In the genomic region with DNA sequence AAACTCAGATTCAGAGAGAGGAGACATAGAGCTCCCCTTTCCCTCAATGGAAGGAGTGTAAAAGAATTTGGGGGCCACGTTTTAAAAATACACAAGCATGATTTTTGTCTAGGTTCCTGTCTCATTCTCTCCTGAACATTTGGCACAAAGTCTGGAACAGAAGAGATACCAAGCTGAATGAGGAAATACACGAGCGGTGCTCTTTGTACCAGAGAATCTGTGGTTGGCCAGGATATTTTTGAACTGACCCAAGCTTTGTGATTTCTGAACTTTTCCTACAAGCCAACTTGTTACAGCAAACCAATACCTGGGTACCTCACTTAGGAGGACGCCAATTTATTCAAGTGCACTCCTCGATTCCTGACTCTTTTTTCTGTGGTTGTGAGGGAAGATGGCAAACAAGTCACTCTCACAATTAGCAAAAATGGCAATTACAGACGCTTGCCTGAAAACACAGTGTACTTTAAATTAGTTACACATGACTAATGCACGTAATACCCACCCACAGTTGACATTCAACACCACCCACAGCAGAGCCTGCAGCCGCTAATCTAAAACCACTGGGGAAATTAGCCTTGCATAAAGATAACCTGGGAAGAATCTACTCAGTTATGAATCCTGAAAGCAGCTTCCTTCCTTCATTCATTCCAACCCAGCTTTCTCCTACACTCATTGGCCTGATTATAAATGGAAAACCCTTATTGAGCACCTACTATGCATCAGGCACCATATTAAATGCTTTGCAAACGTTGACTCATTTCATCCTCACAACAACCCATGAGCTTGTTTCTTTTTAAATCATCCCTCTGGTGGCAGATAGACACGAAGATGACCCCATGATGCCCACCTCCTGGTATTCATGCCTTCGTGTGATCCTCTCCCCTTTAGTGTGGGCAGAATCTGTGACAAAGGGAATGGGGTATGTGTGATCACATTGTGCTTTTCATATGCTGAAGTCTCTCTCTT, we compare ENCODE assay signal across 14 cellular contexts.
DNase-seq lines count a peak whose midpoint lies in the region; ATAC-seq, FAIRE-seq and TF ChIP-seq lines count a peak whose summit lies in the region.
"Had no signal": no experiment of that assay in that cellular context is flagged by ENCODE, and none has a peak within 500 bp of the region (broad histone marks: within the 10 kb centered on the region; RNA-seq: fewer than 3 reads in every experiment).

No MANE protein-coding gene starts in this region.

- no peak overlapping the region for H3K4me3 Mint-ChIP-seq in activated CD8-positive, alpha-beta T cell treated with anti-CD3 and anti-CD28 coated beads for 36 hours
- H3K4me3 Mint-ChIP-seq in activated CD8-positive, alpha-beta T cell treated with anti-CD3 and anti-CD28 coated beads, Interleukin-2, amount 10 ng/mL, durations not matched to agents 7 days and 5 days = no peak overlapping the region
- H3K4me3 Mint-ChIP-seq in stimulated activated effector memory CD8-positive, alpha-beta T cell treated with anti-CD3 and anti-CD28 coated beads, Interleukin-12 subunit alpha, Interleukin-12 subunit beta, amount 100 ng/mL, for 72 hours = no peak overlapping the region
- H3K4me3 Mint-ChIP-seq: activated naive CD8-positive, alpha-beta T cell; memory B cell had no signal

- no peak overlapping the region for H2AFZ ChIP-seq in GM12878 (ENCODE audit: control insufficient read depth, low read depth, low read length)

- TF ChIP-seq EP300 in GM12878 (IDR thresholded peaks at IDR 0.05; ENCODE audit: borderline replicate concordance in 1 of 2, control insufficient read depth in 1 of 2, low read depth in 2 of 2, low read length in 2 of 2) = no peak

- H3K9me3 Mint-ChIP-seq in activated CD8-positive, alpha-beta T cell treated with anti-CD3 and anti-CD28 coated beads for 36 hours = no peaks in the 10 kb centered on the region
- no peaks in the 10 kb centered on the region for H3K9me3 Mint-ChIP-seq in activated CD8-positive, alpha-beta T cell treated with anti-CD3 and anti-CD28 coated beads, Interleukin-2, amount 10 ng/mL, durations not matched to agents 7 days and 5 days (ENCODE audit: insufficient read depth)
- H3K9me3 Mint-ChIP-seq in stimulated activated effector memory CD8-positive, alpha-beta T cell treated with anti-CD3 and anti-CD28 coated beads, Interleukin-12 subunit alpha, Interleukin-12 subunit beta, amount 100 ng/mL, for 72 hours = no peaks in the 10 kb centered on the region
- H3K9me3 Mint-ChIP-seq: memory B cell had no signal

- intact Hi-C loops in activated CD8-positive, alpha-beta T cell treated with anti-CD3 and anti-CD28 coated beads for 36 hours (cut with micrococcal nuclease) = no loop called here
- intact Hi-C loops in GM12878 (cut with micrococcal nuclease; ENCODE audit: unreplicated experiment) = no loop called here
- intact Hi-C loops in left lung (cut with DNase I) = no loop called here

- FAIRE-seq in GM12878 (lab: Jason Lieb, UNC) = no peak
- FAIRE-seq: colon had no signal

- H3K9me3 ChIP-seq in GM12878 (replicated peaks; ENCODE audit: control insufficient read depth, insufficient read depth, low read length) (no peaks in the 10 kb centered on the region), left lung (no peaks in the 10 kb centered on the region)

- POLR2A ChIA-PET in activated CD8-positive, alpha-beta T cell treated with anti-CD3 and anti-CD28 coated beads for 36 hours (lab: Charles Lee) = interaction anchor here (0.7 kb wide), 1 partner anchor 149 kb away, joined by 3 read pairs; no protein-coding TSS in a partner anchor
- POLR2A ChIA-PET in activated CD8-positive, alpha-beta T cell treated with anti-CD3 and anti-CD28 coated beads, Interleukin-2, amount 10 ng/mL, durations not matched to agents 7 days and 5 days (lab: Charles Lee) = no interaction called here
- POLR2A ChIA-PET in GM12878 (lab: Charles Lee) = no interaction called here

- in situ Hi-C loops in GM12878 (cut with MboI) = no loop called here

- H3K4me2 ChIP-seq in GM12878 (ENCODE audit: control insufficient read depth, insufficient read depth) = no peak overlapping the region

- no peaks in the 10 kb centered on the region for H3K27me3 Mint-ChIP-seq in activated CD8-positive, alpha-beta T cell treated with anti-CD3 and anti-CD28 coated beads for 36 hours
- H3K27me3 Mint-ChIP-seq in activated CD8-positive, alpha-beta T cell treated with anti-CD3 and anti-CD28 coated beads, Interleukin-2, amount 10 ng/mL, durations not matched to agents 7 days and 5 days (ENCODE audit: low read depth) = no peaks in the 10 kb centered on the region
- H3K27me3 Mint-ChIP-seq: activated naive CD8-positive, alpha-beta T cell; memory B cell had no signal

- no peaks in the 10 kb centered on the region for H3K36me3 Mint-ChIP-seq in activated CD8-positive, alpha-beta T cell treated with anti-CD3 and anti-CD28 coated beads for 36 hours (ENCODE audit: low read depth)
- H3K36me3 Mint-ChIP-seq in activated CD8-positive, alpha-beta T cell treated with anti-CD3 and anti-CD28 coated beads, Interleukin-2, amount 10 ng/mL, durations not matched to agents 7 days and 5 days (ENCODE audit: low read depth) = no peaks in the 10 kb centered on the region
- H3K36me3 Mint-ChIP-seq in stimulated activated effector memory CD8-positive, alpha-beta T cell treated with anti-CD3 and anti-CD28 coated beads, Interleukin-12 subunit alpha, Interleukin-12 subunit beta, amount 100 ng/mL, for 72 hours = no peaks in the 10 kb centered on the region
- H3K36me3 Mint-ChIP-seq: memory B cell had no signal

- H3K4me1 Mint-ChIP-seq in activated CD8-positive, alpha-beta T cell treated with anti-CD3 and anti-CD28 coated beads for 36 hours (ENCODE audit: low read depth) = peaks cover 12% of the 10 kb centered on the region
- no peaks in the 10 kb centered on the region for H3K4me1 Mint-ChIP-seq in activated CD8-positive, alpha-beta T cell treated with anti-CD3 and anti-CD28 coated beads, Interleukin-2, amount 10 ng/mL, durations not matched to agents 7 days and 5 days (ENCODE audit: low read depth)
- H3K4me1 Mint-ChIP-seq in stimulated activated effector memory CD8-positive, alpha-beta T cell treated with anti-CD3 and anti-CD28 coated beads, Interleukin-12 subunit alpha, Interleukin-12 subunit beta, amount 100 ng/mL, for 72 hours = no peaks in the 10 kb centered on the region

- no peaks in the 10 kb centered on the region for H3K36me3 ChIP-seq in GM12878 (ENCODE audit: control insufficient read depth in 2 of 2, insufficient read depth in 2 of 2, low read length in 1 of 2)
- H3K36me3 ChIP-seq in left lung = no peaks in the 10 kb centered on the region

- SMC1A ChIA-PET in GM12878 (lab: Charles Lee; ENCODE audit: uncharacterized antibody, unreplicated experiment) = interaction anchor here (0.6 to 1.3 kb wide), 2 partner anchors 14 to 98 kb away, joined by 3 to 4 read pairs; no protein-coding TSS in a partner anchor

- no peaks in the 10 kb centered on the region for H4K20me1 ChIP-seq in GM12878 (ENCODE audit: control insufficient read depth, insufficient read depth)

- TF ChIP-seq POLR2A in GM12878 (IDR thresholded peaks at IDR 0.05; ENCODE audit: low read depth, low read length) = no peak

- RAD21 ChIA-PET in GM12878 (lab: Charles Lee; ENCODE audit: unreplicated experiment) = no interaction called here

- H3K9ac ChIP-seq in GM12878 (ENCODE audit: control insufficient read depth, insufficient read depth, low read length) = no peak overlapping the region

- peak; percentile 79 for ATAC-seq in activated CD8-positive, alpha-beta T cell treated with anti-CD3 and anti-CD28 coated beads for 36 hours
- no peak for ATAC-seq in activated CD8-positive, alpha-beta T cell treated with anti-CD3 and anti-CD28 coated beads, Interleukin-2, amount 10 ng/mL, durations not matched to agents 7 days and 5 days
- ATAC-seq in HG02884 (IDR thresholded peaks at IDR 0.05; ENCODE audit: unreplicated experiment) (peak; percentile 56), GM12878 (peak; percentile 47; the same call in 2 of the 3 replicates), GM18502 (IDR thresholded peaks at IDR 0.05; ENCODE audit: poor library complexity, unreplicated experiment) (no peak), left lung (no peak)
- ATAC-seq in stimulated activated effector memory CD8-positive, alpha-beta T cell treated with anti-CD3 and anti-CD28 coated beads, Interleukin-12 subunit alpha, Interleukin-12 subunit beta, amount 100 ng/mL, for 72 hours = peak; percentile 74
- ATAC-seq: HCT116 had no signal

- no peak for TF ChIP-seq CTCF in activated CD8-positive, alpha-beta T cell treated with anti-CD3 and anti-CD28 coated beads for 36 hours (IDR thresholded peaks at IDR 0.05)
- TF ChIP-seq CTCF in GM12878 (IDR thresholded peaks at IDR 0.05 in 2 of 3, conservative IDR thresholded peaks at IDR 0.05 in 1 of 3; ENCODE audit: control insufficient read depth in 2 of 3, extremely low read depth in 1 of 3, insufficient read depth in 1 of 3, low read depth in 3 of 3, low read length in 3 of 3) (no peak), left lung (IDR thresholded peaks at IDR 0.05) (no peak)

- peak; percentile 43 for DNase-seq in activated CD8-positive, alpha-beta T cell treated with anti-CD3 and anti-CD28 coated beads for 36 hours
- no peak for DNase-seq in activated CD8-positive, alpha-beta T cell treated with anti-CD3 and anti-CD28 coated beads, Interleukin-2, amount 10 ng/mL, durations not matched to agents 7 days and 5 days
- DNase-seq in GM12878 (ENCODE audit: low read depth, low spot score) = no peak
- DNase-seq in stimulated activated effector memory CD8-positive, alpha-beta T cell treated with anti-CD3 and anti-CD28 coated beads, Interleukin-12 subunit alpha, Interleukin-12 subunit beta, amount 100 ng/mL, for 72 hours (ENCODE audit: low spot score in 2 of 2) = peak in 1 of 2 donors; percentile 49
- no peak for DNase-seq in left lung
- DNase-seq in T-helper 1 cell = no peak
- DNase-seq: KG1; stimulated activated CD8-positive, alpha-beta memory T cell treated with anti-CD3 and anti-CD28 coated beads, Interleukin-4, amount 100 ng/mL, for 48 hours had no signal

- no peaks in the 10 kb centered on the region for H3K79me2 ChIP-seq in GM12878 (ENCODE audit: control insufficient read depth, insufficient read depth, low read length)

- TF ChIP-seq RAD21 in GM12878 (IDR thresholded peaks at IDR 0.05; ENCODE audit: insufficient read depth, low read depth, low read length) = no peak

- CTCF ChIA-PET in activated CD8-positive, alpha-beta T cell treated with anti-CD3 and anti-CD28 coated beads for 36 hours (lab: Charles Lee) = interaction anchor here (0.7 kb wide), 1 partner anchor 33 kb away, joined by 3 read pairs; no protein-coding TSS in a partner anchor
- CTCF ChIA-PET in activated CD8-positive, alpha-beta T cell treated with anti-CD3 and anti-CD28 coated beads, Interleukin-2, amount 10 ng/mL, durations not matched to agents 7 days and 5 days (lab: Charles Lee) = no interaction called here
- CTCF ChIA-PET in GM12878 (lab: Yijun Ruan, JAX) = interaction anchor here (1.1 kb wide), 1 partner anchor 303 kb away, joined by 3 read pairs; no protein-coding TSS in a partner anchor

- BruUV-seq in GM12878 (replicated peaks; lab: Mats Ljungman, UMichigan) = no TSS peak

- H3K27me3 ChIP-seq in GM12878 (replicated peaks in 1 of 2; ENCODE audit: control insufficient read depth in 2 of 2, insufficient read depth in 2 of 2, low read length in 1 of 2) (no peaks in the 10 kb centered on the region), left lung (no peaks in the 10 kb centered on the region)

- no peak overlapping the region for H3K4me3 ChIP-seq in GM12878
- no peak overlapping the region for H3K4me3 ChIP-seq in left lung

- H3K27ac ChIP-seq in GM12878 (ENCODE audit: control insufficient read depth, insufficient read depth) = no peak overlapping the region
- H3K27ac ChIP-seq in left lung = no peak overlapping the region

- no peak overlapping the region for H3K27ac Mint-ChIP-seq in activated CD8-positive, alpha-beta T cell treated with anti-CD3 and anti-CD28 coated beads for 36 hours
- no peak overlapping the region for H3K27ac Mint-ChIP-seq in activated CD8-positive, alpha-beta T cell treated with anti-CD3 and anti-CD28 coated beads, Interleukin-2, amount 10 ng/mL, durations not matched to agents 7 days and 5 days
- H3K27ac Mint-ChIP-seq in stimulated activated effector memory CD8-positive, alpha-beta T cell treated with anti-CD3 and anti-CD28 coated beads, Interleukin-12 subunit alpha, Interleukin-12 subunit beta, amount 100 ng/mL, for 72 hours = no peak overlapping the region
- H3K27ac Mint-ChIP-seq: activated naive CD8-positive, alpha-beta T cell; memory B cell had no signal

- WGBS in GM12878 (ENCODE audit: insufficient coverage, insufficient replicate concordance, low lambda C conversion rate, missing lambda C conversion rate) = 3% methylated on average over 11 of the region's 11 CpGs

- H3K4me1 ChIP-seq in GM12878 (ENCODE audit: control insufficient read depth, insufficient read depth, low read length) = no peaks in the 10 kb centered on the region
- H3K4me1 ChIP-seq in left lung = no peaks in the 10 kb centered on the region

Comparison
In these comparisons a context has a peak if more than half of its experiments do, and no peak if none do; other contexts are left out.
1. ATAC-seq: peak in activated CD8-positive, alpha-beta T cell treated with anti-CD3 and anti-CD28 coated beads for 36 hours (single experiment), HG02884 (single experiment), GM12878 (single experiment) and stimulated activated effector memory CD8-positive, alpha-beta T cell treated with anti-CD3 and anti-CD28 coated beads, Interleukin-12 subunit alpha, Interleukin-12 subunit beta, amount 100 ng/mL, for 72 hours (single experiment); none in activated CD8-positive, alpha-beta T cell treated with anti-CD3 and anti-CD28 coated beads, Interleukin-2, amount 10 ng/mL, durations not matched to agents 7 days and 5 days (single experiment), GM18502 (single experiment) and left lung (single experiment).